1 cellular context compared by ENCODE assay signal in the genomic region with DNA sequence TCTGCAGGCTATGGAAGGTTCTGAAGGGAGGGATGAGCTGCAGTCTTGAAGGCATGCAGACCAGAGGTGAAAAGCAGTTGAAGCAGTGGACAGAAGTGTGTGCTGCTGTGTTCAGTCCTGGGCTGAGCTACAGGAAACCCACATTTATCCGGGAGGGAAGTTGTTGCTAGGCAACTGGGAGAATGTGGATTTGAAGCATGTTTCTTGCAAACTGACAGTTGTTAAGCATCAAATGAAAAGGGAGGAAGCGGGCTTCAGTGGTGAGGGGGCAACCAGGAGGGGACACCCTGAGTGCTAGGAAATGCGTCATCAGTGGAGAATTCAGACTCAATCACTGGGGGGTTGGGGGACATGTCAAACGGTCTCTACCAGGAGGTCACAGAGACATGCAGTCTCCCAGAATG.
TF ChIP-seq lines count a peak whose summit lies in the region.

No MANE protein-coding gene starts in this region.

TF ChIP-seq in GM12878, 131 proteins besides CTCF, POLR2A, EP300 and RAD21:
- TF ChIP-seq RUNX3 (IDR thresholded peaks at IDR 0.05; ENCODE audit: low read length) (0 out of 2 replicates have a peak, but pooled peaks have one; percentile 10), ZNF274 (IDR thresholded peaks at IDR 0.05; ENCODE audit: insufficient read depth, insufficient read length) (no peak), IKZF1 (conservative IDR thresholded peaks at IDR 0.05) (no peak)
